In the genomic region with DNA sequence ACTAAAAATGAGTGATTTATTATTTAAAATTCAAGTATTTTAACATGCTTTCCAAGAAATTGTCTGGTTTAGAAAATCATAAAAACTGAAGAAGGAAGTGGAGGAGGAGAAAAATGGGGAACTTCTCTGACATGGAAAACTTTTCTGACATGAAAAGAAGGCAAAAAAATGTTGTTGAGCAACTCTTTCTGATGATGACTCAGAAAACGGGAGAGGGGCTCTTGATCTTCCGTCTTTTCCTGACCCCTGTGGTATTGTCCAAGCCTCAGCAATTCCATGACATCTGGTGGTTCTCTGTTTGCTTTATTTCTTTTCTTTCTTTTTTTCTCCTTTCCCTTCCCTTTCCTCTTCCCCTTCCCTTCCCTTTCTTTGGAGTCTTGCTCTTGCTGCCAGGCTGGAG, we compare ENCODE assay signal across 15 cellular contexts.
DNase-seq lines count a peak whose midpoint lies in the region; ATAC-seq and TF ChIP-seq lines count a peak whose summit lies in the region.
"Had no signal": no experiment of that assay in that cellular context is flagged by ENCODE, and none has a peak within 500 bp of the region (broad histone marks: within the 10 kb centered on the region; RNA-seq: fewer than 3 reads in every experiment).

No MANE protein-coding gene starts in this region.

- DNase-seq in MCF 10A (ENCODE audit: unreplicated experiment) (peak; percentile 36), breast epithelium (ENCODE audit: low spot score in 2 of 2) (no peak), SIG-M5 (lab: John Stamatoyannopoulos, UW) (peak; percentile 28), fibroblast of mammary gland (ENCODE audit: low read depth) (peak; percentile 93), stromal cell of bone marrow (ENCODE audit: low read depth) (peak; percentile 73), SK-N-DZ (ENCODE audit: low spot score) (no peak)
- DNase-seq: 8988T; DMS 273 treated with DMSO at 0.1 percent for 48 hours; posterior cingulate gyrus; stimulated activated CD8-positive, alpha-beta memory T cell treated with anti-CD3 and anti-CD28 coated beads, Interleukin-4, amount 100 ng/mL, for 48 hours; tibial artery had no signal

- H3K27me3 Mint-ChIP-seq in MCF 10A (ENCODE audit: insufficient read depth, unreplicated experiment), result no peaks in the 10 kb centered on the region

- ATAC-seq in HG02981 (IDR thresholded peaks at IDR 0.05; ENCODE audit: unreplicated experiment) (no peak), GM18873 (IDR thresholded peaks at IDR 0.05; ENCODE audit: low FRiP score, unreplicated experiment) (no peak)

- H3K9me3 ChIP-seq in breast epithelium, result no peaks in the 10 kb centered on the region
- H3K9me3 ChIP-seq: tibial artery had no signal

- no peaks in the 10 kb centered on the region for H3K4me1 ChIP-seq in breast epithelium
- H3K4me1 ChIP-seq: tibial artery had no signal

- H3K4me3 Mint-ChIP-seq in MCF 10A (ENCODE audit: unreplicated experiment), result no peak overlapping the region
- H3K4me3 Mint-ChIP-seq: activated naive CD4-positive, alpha-beta T cell treated with anti-CD3 and anti-CD28 coated beads, Interleukin-2, amount 50 U/mL, for 24 hours had no signal

- no peak overlapping the region for H3K27ac ChIP-seq in breast epithelium
- H3K27ac ChIP-seq: SK-N-MC, tibial artery had no signal

- TF ChIP-seq CTCF in MCF 10A (IDR thresholded peaks at IDR 0.05; ENCODE audit: unreplicated experiment) (no peak), breast epithelium (IDR thresholded peaks at IDR 0.05) (no peak), fibroblast of mammary gland (conservative IDR thresholded peaks at IDR 0.05; ENCODE audit: control insufficient read depth, insufficient read depth, low read depth, low read length) (no peak)

- H3K36me3 Mint-ChIP-seq in MCF 10A (ENCODE audit: insufficient read depth, unreplicated experiment), result no peaks in the 10 kb centered on the region
- H3K36me3 Mint-ChIP-seq: activated naive CD4-positive, alpha-beta T cell treated with anti-CD3 and anti-CD28 coated beads, Interleukin-2, amount 50 U/mL, for 24 hours had no signal

- intact Hi-C loops in MCF 10A (cut with micrococcal nuclease) (no loop called here), breast epithelium (cut with DNase I; ENCODE audit: low total_unique reads) (no loop called here)

- POLR2A ChIA-PET in MCF 10A (lab: Yijun Ruan, JAX), result no interaction called here

- H3K9me3 Mint-ChIP-seq in MCF 10A (ENCODE audit: unreplicated experiment), result no peaks in the 10 kb centered on the region
- H3K9me3 Mint-ChIP-seq: activated naive CD4-positive, alpha-beta T cell treated with anti-CD3 and anti-CD28 coated beads, Interleukin-2, amount 50 U/mL, for 24 hours had no signal

- BruUV-seq in MCF 10A (replicated peaks; lab: Mats Ljungman, UMichigan), result no TSS peak

- no peak overlapping the region for H3K4me3 ChIP-seq in breast epithelium
- H3K4me3 ChIP-seq in fibroblast of mammary gland (ENCODE audit: control insufficient read depth, low read depth, low read length), result no peak overlapping the region
- H3K4me3 ChIP-seq: SK-N-MC, tibial artery had no signal

- no peaks in the 10 kb centered on the region for H3K27me3 ChIP-seq in breast epithelium

- TF ChIP-seq POLR2A in breast epithelium (IDR thresholded peaks at IDR 0.05), result no peak

- CTCF ChIA-PET in MCF 10A (lab: Yijun Ruan, JAX), result no interaction called here

- H3K4me1 Mint-ChIP-seq in MCF 10A (ENCODE audit: insufficient read depth, unreplicated experiment), result peaks cover 5% of the 10 kb centered on the region
- H3K4me1 Mint-ChIP-seq: activated naive CD4-positive, alpha-beta T cell treated with anti-CD3 and anti-CD28 coated beads, Interleukin-2, amount 50 U/mL, for 24 hours had no signal

- H3K27ac Mint-ChIP-seq in MCF 10A (ENCODE audit: low read depth, unreplicated experiment), result no peak overlapping the region
- H3K27ac Mint-ChIP-seq: activated naive CD4-positive, alpha-beta T cell treated with anti-CD3 and anti-CD28 coated beads, Interleukin-2, amount 50 U/mL, for 24 hours had no signal

- H3K36me3 ChIP-seq in breast epithelium, result no peaks in the 10 kb centered on the region
- H3K36me3 ChIP-seq: tibial artery had no signal

Comparison
In these comparisons a context has a peak if more than half of its experiments do, and no peak if none do; other contexts are left out.
1. DNase-seq: peak in MCF 10A (single experiment), SIG-M5 (single experiment), fibroblast of mammary gland (single experiment) and stromal cell of bone marrow (single experiment); none in breast epithelium (0 of 2) and SK-N-DZ (single experiment).